In the genomic region with DNA sequence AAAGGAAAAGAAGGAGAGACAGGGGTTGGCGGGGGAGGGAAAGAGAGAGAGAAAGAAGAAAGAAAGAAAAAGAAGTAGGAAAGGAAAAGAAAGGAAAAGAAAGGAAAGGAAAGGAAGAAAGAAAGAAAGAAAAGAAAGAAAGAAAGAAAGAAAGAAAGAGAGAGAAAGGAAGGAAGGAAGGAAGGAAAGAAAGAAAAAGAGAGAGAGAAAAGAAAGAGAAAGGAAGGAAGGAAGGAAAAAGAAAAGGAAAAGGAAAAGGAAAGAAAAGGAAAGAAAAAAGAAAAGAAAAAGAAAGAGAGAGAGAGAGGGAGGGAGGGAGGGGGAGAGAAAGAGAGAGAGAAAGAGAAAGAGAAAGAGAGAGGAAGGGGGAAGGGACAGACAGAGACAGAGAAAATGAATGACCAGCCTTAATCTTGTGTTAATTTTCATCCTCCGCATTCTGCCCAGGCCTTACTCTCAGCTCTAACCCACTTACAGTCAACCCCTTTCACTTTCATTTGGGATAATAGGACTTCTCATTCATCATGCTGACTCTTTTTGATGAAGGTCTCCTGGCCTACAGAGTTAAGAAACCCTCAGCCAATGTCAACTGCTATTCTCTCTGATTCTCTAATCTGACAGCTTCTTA, we compare ENCODE assay signal across 18 cellular contexts.
DNase-seq lines count a peak whose midpoint lies in the region; TF ChIP-seq lines count a peak whose summit lies in the region.
"Had no signal": no experiment of that assay in that cellular context is flagged by ENCODE, and none has a peak within 500 bp of the region (broad histone marks: within the 10 kb centered on the region; RNA-seq: fewer than 3 reads in every experiment).

No MANE protein-coding gene starts in this region.

- H3K27ac ChIP-seq in HEK293 (ENCODE audit: extremely low read depth, low read depth, low read length): no peak overlapping the region
- no peak overlapping the region for H3K27ac ChIP-seq in CD4-positive, alpha-beta memory T cell (ENCODE audit: low read depth, low read length)
- H3K27ac ChIP-seq: 22Rv1, A549, C4-2B had no signal

- peaks cover 0 to 2% (median 0%) of the 10 kb centered on the region in 6 donors for H3K9me3 Mint-ChIP-seq in immature natural killer cell
- peaks cover 0 to 4% (median 0%) of the 10 kb centered on the region in 8 donors for H3K9me3 Mint-ChIP-seq in CD4-positive, alpha-beta memory T cell
- H3K9me3 Mint-ChIP-seq in T-helper 2 cell treated with Interferon-gamma antibody and Interleukin-4, amounts not matched to agents 5 μg/mL and 100 μg/mL, for 36 hours: no peaks in the 10 kb centered on the region
- H3K9me3 Mint-ChIP-seq: CD4-positive, alpha-beta T cell; H9 had no signal

- no peak for TF ChIP-seq CTCF in HEK293 (tag by site-specific recombination; IDR thresholded peaks at IDR 0.05)

- H3K4me3 Mint-ChIP-seq in immature natural killer cell: peak overlapping the region in 3 of 5 donors; percentile 3 to 47 (median 36)
- H3K4me3 Mint-ChIP-seq in CD4-positive, alpha-beta memory T cell: peak overlapping the region in 1 of 8 donors; percentile 11
- no peak overlapping the region for H3K4me3 Mint-ChIP-seq in T-helper 2 cell treated with Interferon-gamma antibody and Interleukin-4, amounts not matched to agents 5 μg/mL and 100 μg/mL, for 36 hours
- H3K4me3 Mint-ChIP-seq: CD4-positive, alpha-beta T cell; H9 had no signal

- H3K36me3 Mint-ChIP-seq in immature natural killer cell: no peaks in the 10 kb centered on the region
- no peaks in the 10 kb centered on the region for H3K36me3 Mint-ChIP-seq in CD4-positive, alpha-beta memory T cell
- no peaks in the 10 kb centered on the region for H3K36me3 Mint-ChIP-seq in T-helper 2 cell treated with Interferon-gamma antibody and Interleukin-4, amounts not matched to agents 5 μg/mL and 100 μg/mL, for 36 hours (ENCODE audit: low read depth)

- H3K4me1 Mint-ChIP-seq in immature natural killer cell: peaks cover 7 to 10% of the 10 kb centered on the region in 2 donors
- peaks cover 0 to 5% (median under 1%) of the 10 kb centered on the region in 4 donors for H3K4me1 Mint-ChIP-seq in CD4-positive, alpha-beta memory T cell
- no peaks in the 10 kb centered on the region for H3K4me1 Mint-ChIP-seq in T-helper 2 cell treated with Interferon-gamma antibody and Interleukin-4, amounts not matched to agents 5 μg/mL and 100 μg/mL, for 36 hours (ENCODE audit: low read depth)

- CTCF ChIA-PET in HEK293 (lab: Yijun Ruan, JAX): no interaction called here
- CTCF ChIA-PET in CD4-positive, alpha-beta memory T cell (lab: Charles Lee; ENCODE audit: partially characterized antibody): no interaction called here

- in situ Hi-C loops in SK-MEL-5 (cut with HindIII; ENCODE audit: low pct_unique_long_range_greater_than_20kb, low sequenced_read_pairs): no loop called here

- H3K9me3 ChIP-seq in HEK293 (ENCODE audit: control insufficient read depth, insufficient read depth, low read depth, low read length): no peaks in the 10 kb centered on the region
- H3K9me3 ChIP-seq in CD4-positive, alpha-beta memory T cell (ENCODE audit: control insufficient read depth in 1 of 2, low read length in 2 of 2): no peaks in the 10 kb centered on the region
- H3K9me3 ChIP-seq: A549 had no signal

- H3K27me3 ChIP-seq in CD4-positive, alpha-beta memory T cell (ENCODE audit: insufficient read depth, low read length): no peaks in the 10 kb centered on the region

- DNase-seq in DMS53 (lab: John Stamatoyannopoulos, UW) (peak; percentile 20), DMS53 treated with DMSO at 0.1 percent for 48 hours (lab: John Stamatoyannopoulos, UW; ENCODE audit: unreplicated experiment) (no peak), SK-MEL-5 (ENCODE audit: low read depth, low spot score) (peak; percentile 21), immature natural killer cell (no peak), mesenteric fat pad (ENCODE audit: low spot score) (no peak)
- DNase-seq in CD4-positive, alpha-beta memory T cell: no peak
- no peak for DNase-seq in T-helper 2 cell treated with Interferon-gamma antibody and Interleukin-4, amounts not matched to agents 5 μg/mL and 100 μg/mL, for 36 hours (ENCODE audit: low spot score)
- DNase-seq: AML-193; CD4-positive, alpha-beta T cell; DMS153; DND-41; EL; H9 had no signal

- intact Hi-C loops in CD4-positive, alpha-beta memory T cell (cut with micrococcal nuclease): no loop called here

- POLR2A ChIA-PET in HEK293 (lab: Yijun Ruan, JAX): no interaction called here
- POLR2A ChIA-PET in CD4-positive, alpha-beta memory T cell (lab: Charles Lee; ENCODE audit: partially characterized antibody): no interaction called here

- no peaks in the 10 kb centered on the region for H3K4me1 ChIP-seq in HEK293 (ENCODE audit: control insufficient read depth, insufficient read depth, low read length)
- H3K4me1 ChIP-seq in CD4-positive, alpha-beta memory T cell (ENCODE audit: insufficient read depth, low read length): no peaks in the 10 kb centered on the region
- H3K4me1 ChIP-seq: A549 had no signal

- H3K36me3 ChIP-seq in HEK293 (ENCODE audit: control insufficient read depth in 2 of 2, insufficient read depth in 1 of 2, low read length in 2 of 2): no peaks in the 10 kb centered on the region
- no peaks in the 10 kb centered on the region for H3K36me3 ChIP-seq in CD4-positive, alpha-beta memory T cell (ENCODE audit: insufficient read depth, low read length)

- no peak overlapping the region for H3K4me3 ChIP-seq in HEK293 (ENCODE audit: low read depth, low read length)
- H3K4me3 ChIP-seq in CD4-positive, alpha-beta memory T cell (ENCODE audit: low read length in 2 of 2): no peak overlapping the region
- H3K4me3 ChIP-seq: A549, GM12878 had no signal

- H3K27me3 Mint-ChIP-seq in immature natural killer cell (ENCODE audit: low read depth in 3 of 3): peaks cover 0 to 4% (median 3%) of the 10 kb centered on the region in 3 donors
- peaks cover 5 to 11% of the 10 kb centered on the region in 2 donors for H3K27me3 Mint-ChIP-seq in CD4-positive, alpha-beta memory T cell
- no peaks in the 10 kb centered on the region for H3K27me3 Mint-ChIP-seq in T-helper 2 cell treated with Interferon-gamma antibody and Interleukin-4, amounts not matched to agents 5 μg/mL and 100 μg/mL, for 36 hours (ENCODE audit: low read depth)

- peak overlapping the region in 4 of 6 donors; percentile 36 to 85 (median 66) for H3K27ac Mint-ChIP-seq in immature natural killer cell
- H3K27ac Mint-ChIP-seq in CD4-positive, alpha-beta memory T cell: peak overlapping the region in 1 of 7 donors; percentile 32
- no peak overlapping the region for H3K27ac Mint-ChIP-seq in T-helper 2 cell treated with Interferon-gamma antibody and Interleukin-4, amounts not matched to agents 5 μg/mL and 100 μg/mL, for 36 hours
- H3K27ac Mint-ChIP-seq: CD4-positive, alpha-beta T cell; H9 had no signal

TF ChIP-seq in HEK293, 187 proteins besides CTCF, POLR2A, EP300 and RAD21:
- 0 out of 2 replicates have a peak, but pooled peaks have one; percentile 30 for TF ChIP-seq ZNF366 (tag by site-specific recombination; conservative IDR thresholded peaks at IDR 0.05)
- no peak for TF ChIP-seq ZNF677 (tag by site-specific recombination; IDR thresholded peaks at IDR 0.05)
- peak; percentile 63 for TF ChIP-seq PRDM1 (tag by site-specific recombination; IDR thresholded peaks at IDR 0.05)

Comparison
In these comparisons a context has a peak if more than half of its experiments do, and no peak if none do; other contexts are left out.
1. DNase-seq: peak in DMS53 (single experiment) and SK-MEL-5 (single experiment); none in DMS53 treated with DMSO at 0.1 percent for 48 hours (single experiment), immature natural killer cell (0 of 3), mesenteric fat pad (single experiment), CD4-positive, alpha-beta memory T cell (0 of 5) and T-helper 2 cell treated with Interferon-gamma antibody and Interleukin-4, amounts not matched to agents 5 μg/mL and 100 μg/mL, for 36 hours (single experiment).